ENCODE assay signal across 9 cellular contexts in the genomic region with DNA sequence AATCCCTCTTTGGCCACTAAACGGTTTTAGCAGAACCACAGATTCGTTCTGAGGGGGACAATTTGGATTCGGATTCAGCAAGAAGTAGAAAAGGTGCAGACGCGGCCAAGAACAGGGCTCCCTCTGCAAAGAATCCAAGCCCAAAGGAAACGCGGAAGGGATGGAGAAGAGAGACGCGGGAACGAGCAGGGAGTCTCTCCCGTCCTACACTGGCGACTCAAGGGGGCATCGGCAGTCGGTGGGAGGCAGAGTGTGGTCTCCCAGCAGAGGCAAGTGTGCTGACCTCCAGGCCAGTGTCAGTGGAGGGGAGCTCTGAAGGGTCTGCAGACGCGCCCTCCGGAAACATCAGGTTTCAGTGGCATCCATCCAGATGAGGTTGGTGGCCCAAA. TPM values are rescaled to one million over a fixed set of nuclear protein-coding genes. Genes with fewer than 3 reads are reported as not detected.
DNase-seq lines count a peak whose midpoint lies in the region; ATAC-seq, FAIRE-seq and TF ChIP-seq lines count a peak whose summit lies in the region.
"Had no signal": no experiment of that assay in that cellular context is flagged by ENCODE, and none has a peak within 500 bp of the region (broad histone marks: within the 10 kb centered on the region; RNA-seq: fewer than 3 reads in every experiment).

No MANE protein-coding gene starts in this region.

- intact Hi-C loops in ascending aorta (cut with DNase I) (no loop called here), lower lobe of right lung (cut with DNase I) (no loop called here), A673 (cut with micrococcal nuclease; ENCODE audit: unreplicated experiment) (no loop called here)

- H3K27me3 ChIP-seq in ascending aorta (peaks cover 7% of the 10 kb centered on the region), lower lobe of right lung (ENCODE audit: low read depth) (peaks cover 45% of the 10 kb centered on the region), thymus (ENCODE audit: control insufficient read depth, insufficient read depth) (peaks cover 54% of the 10 kb centered on the region), A673 (replicated peaks; ENCODE audit: insufficient read depth, low read depth, low read length, poor library complexity) (peaks cover 94% of the 10 kb centered on the region), small intestine (ENCODE audit: control insufficient read depth in 2 of 2, insufficient read depth in 2 of 2, low read length in 2 of 2) (peaks cover 5 to 26% of the 10 kb centered on the region in 2 donors)

- 11% methylated on average over 17 of the region's 17 CpGs for WGBS in thymus
- 7 to 13% (median 10%) methylated on average over 17 of the region's 17 CpGs for WGBS in small intestine, 3 donors

- no peaks in the 10 kb centered on the region for H3K9me3 Mint-ChIP-seq in activated naive CD4-positive, alpha-beta T cell treated with anti-CD3 and anti-CD28 coated beads, Interleukin-2, amount 50 U/mL, for 24 hours
- H3K9me3 Mint-ChIP-seq in activated naive CD4-positive, alpha-beta T cell treated with anti-CD3 and anti-CD28 coated beads, Interleukin-2, amount 50 U/mL, for 72 hours: no peaks in the 10 kb centered on the region

- no TSS peak for BruUV-seq in A673 (replicated peaks; lab: Mats Ljungman, UMichigan)

- no peak for ATAC-seq in activated naive CD4-positive, alpha-beta T cell treated with anti-CD3 and anti-CD28 coated beads, Interleukin-2, amount 50 U/mL, for 72 hours
- peak; percentile 25 to 29 for ATAC-seq in lower lobe of right lung

- H3K36me3 ChIP-seq in ascending aorta (no peaks in the 10 kb centered on the region), lower lobe of right lung (no peaks in the 10 kb centered on the region), thymus (ENCODE audit: control insufficient read depth, insufficient read depth) (no peaks in the 10 kb centered on the region), A673 (ENCODE audit: insufficient read depth, low read length, poor library complexity, severe bottlenecking) (no peaks in the 10 kb centered on the region), small intestine (ENCODE audit: control insufficient read depth in 2 of 2, insufficient read depth in 2 of 2, low read length in 2 of 2) (no peaks in the 10 kb centered on the region)

- POLR2A ChIA-PET in A673 (lab: Charles Lee; ENCODE audit: low non-redundant PET): no interaction called here

- H3K27ac Mint-ChIP-seq in activated naive CD4-positive, alpha-beta T cell treated with anti-CD3 and anti-CD28 coated beads, Interleukin-2, amount 50 U/mL, for 24 hours: no peak overlapping the region
- H3K27ac Mint-ChIP-seq in activated naive CD4-positive, alpha-beta T cell treated with anti-CD3 and anti-CD28 coated beads, Interleukin-2, amount 50 U/mL, for 72 hours: no peak overlapping the region

- H3K4me3 Mint-ChIP-seq in activated naive CD4-positive, alpha-beta T cell treated with anti-CD3 and anti-CD28 coated beads, Interleukin-2, amount 50 U/mL, for 24 hours: peak overlapping the region; percentile 79

- no peak for FAIRE-seq in small intestine (lab: Jason Lieb, UNC)
- FAIRE-seq: urothelium cell line had no signal

- H3K4me1 Mint-ChIP-seq in activated naive CD4-positive, alpha-beta T cell treated with anti-CD3 and anti-CD28 coated beads, Interleukin-2, amount 50 U/mL, for 24 hours: peaks cover 35% of the 10 kb centered on the region

- H3K4me1 ChIP-seq in ascending aorta (peaks cover 4 to 5% of the 10 kb centered on the region in 2 donors), lower lobe of right lung (peaks cover 18% of the 10 kb centered on the region), thymus (ENCODE audit: control insufficient read depth, insufficient read depth, low read length) (peaks cover 21% of the 10 kb centered on the region), A673 (ENCODE audit: insufficient read depth, low read length, poor library complexity, severe bottlenecking) (no peaks in the 10 kb centered on the region), small intestine (ENCODE audit: control insufficient read depth in 2 of 2, insufficient read depth in 1 of 2, low read depth in 1 of 2, low read length in 1 of 2) (no peaks in the 10 kb centered on the region)

- peaks cover 48% of the 10 kb centered on the region for H3K27me3 Mint-ChIP-seq in activated naive CD4-positive, alpha-beta T cell treated with anti-CD3 and anti-CD28 coated beads, Interleukin-2, amount 50 U/mL, for 24 hours

- CTCF ChIA-PET in A673 (lab: Charles Lee): no interaction called here

- H3K4me3 ChIP-seq in ascending aorta (peak overlapping the region; percentile 53 to 59), lower lobe of right lung (peak overlapping the region; percentile 60), thymus (ENCODE audit: low read length) (peak overlapping the region; percentile 54), A673 (ENCODE audit: low read depth, low read length, poor library complexity, severe bottlenecking) (no peak overlapping the region), small intestine (ENCODE audit: low read depth in 1 of 2, low read length in 2 of 2) (no peak overlapping the region)

- no peak for DNase-seq in activated naive CD4-positive, alpha-beta T cell treated with anti-CD3 and anti-CD28 coated beads, Interleukin-2, amount 50 U/mL, for 72 hours (ENCODE audit: low spot score in 2 of 2)
- DNase-seq in ascending aorta (ENCODE audit: low spot score in 2 of 2): no peak
- no peak for DNase-seq in lower lobe of right lung
- DNase-seq in HK-2 (ENCODE audit: unreplicated experiment): no peak
- DNase-seq in A673 (ENCODE audit: low spot score): no peak
- no peak for DNase-seq in small intestine

- H3K36me3 Mint-ChIP-seq in activated naive CD4-positive, alpha-beta T cell treated with anti-CD3 and anti-CD28 coated beads, Interleukin-2, amount 50 U/mL, for 24 hours: no peaks in the 10 kb centered on the region
- H3K36me3 Mint-ChIP-seq in activated naive CD4-positive, alpha-beta T cell treated with anti-CD3 and anti-CD28 coated beads, Interleukin-2, amount 50 U/mL, for 72 hours: peaks cover 0 to 27% of the 10 kb centered on the region in 2 donors

- TF ChIP-seq CTCF in ascending aorta (IDR thresholded peaks at IDR 0.05) (no peak), lower lobe of right lung (IDR thresholded peaks at IDR 0.05) (no peak), A673 (conservative IDR thresholded peaks at IDR 0.05; ENCODE audit: low read depth, low read length) (no peak)

- H3K9me3 ChIP-seq in ascending aorta (no peaks in the 10 kb centered on the region), lower lobe of right lung (no peaks in the 10 kb centered on the region), thymus (ENCODE audit: control insufficient read depth) (no peaks in the 10 kb centered on the region), A673 (ENCODE audit: low read depth, low read length, poor library complexity, severe bottlenecking) (no peaks in the 10 kb centered on the region), small intestine (ENCODE audit: control insufficient read depth, low read depth) (no peaks in the 10 kb centered on the region)

- H3K27ac ChIP-seq in ascending aorta (no peak overlapping the region), lower lobe of right lung (no peak overlapping the region), thymus (ENCODE audit: low read depth) (no peak overlapping the region), A673 (ENCODE audit: low read depth, low read length, poor library complexity, severe bottlenecking) (no peak overlapping the region), small intestine (ENCODE audit: low read depth in 1 of 2, low read length in 1 of 2) (no peak overlapping the region)

RNA-seq across cellular contexts. Expression of a gene that starts 1.1 kb away (rescaled TPM):
- total RNA-seq in activated naive CD4-positive, alpha-beta T cell treated with anti-CD3 and anti-CD28 coated beads, Interleukin-2, amount 50 U/mL, for 72 hours: under 1 TPM in 1 of 2 donors, not detected in 1; 0.16 TPM
- total RNA-seq in ascending aorta: not detected
- total RNA-seq in lower lobe of right lung: 31.9 TPM
- polyA plus RNA-seq in thymus: 5.0 TPM
- total RNA-seq in A673 (2021): not detected in 2 replicates
- polyA plus RNA-seq in small intestine: under 1 TPM; 0.22 to 0.57 (median 0.54) TPM

Comparison
In these comparisons a context has a peak if more than half of its experiments do, and no peak if none do; other contexts are left out.
1. ATAC-seq: peak in lower lobe of right lung (2 of 2); none in activated naive CD4-positive, alpha-beta T cell treated with anti-CD3 and anti-CD28 coated beads, Interleukin-2, amount 50 U/mL, for 72 hours (0 of 2).
2. H3K4me3 ChIP-seq: peak in ascending aorta (2 of 2), lower lobe of right lung (single experiment) and thymus (single experiment); none in A673 (single experiment) and small intestine (0 of 2).
3. RNA of a gene that starts 1.1 kb away (total RNA-seq): 31.9 TPM in lower lobe of right lung (single experiment); 0.16 TPM in activated naive CD4-positive, alpha-beta T cell treated with anti-CD3 and anti-CD28 coated beads, Interleukin-2, amount 50 U/mL, for 72 hours, not detected in ascending aorta (single experiment) and not detected in A673; every median in the first group is over 10 times any median in the second.